Comparison of ENCODE assay signal across 1 cellular context in the genomic region with DNA sequence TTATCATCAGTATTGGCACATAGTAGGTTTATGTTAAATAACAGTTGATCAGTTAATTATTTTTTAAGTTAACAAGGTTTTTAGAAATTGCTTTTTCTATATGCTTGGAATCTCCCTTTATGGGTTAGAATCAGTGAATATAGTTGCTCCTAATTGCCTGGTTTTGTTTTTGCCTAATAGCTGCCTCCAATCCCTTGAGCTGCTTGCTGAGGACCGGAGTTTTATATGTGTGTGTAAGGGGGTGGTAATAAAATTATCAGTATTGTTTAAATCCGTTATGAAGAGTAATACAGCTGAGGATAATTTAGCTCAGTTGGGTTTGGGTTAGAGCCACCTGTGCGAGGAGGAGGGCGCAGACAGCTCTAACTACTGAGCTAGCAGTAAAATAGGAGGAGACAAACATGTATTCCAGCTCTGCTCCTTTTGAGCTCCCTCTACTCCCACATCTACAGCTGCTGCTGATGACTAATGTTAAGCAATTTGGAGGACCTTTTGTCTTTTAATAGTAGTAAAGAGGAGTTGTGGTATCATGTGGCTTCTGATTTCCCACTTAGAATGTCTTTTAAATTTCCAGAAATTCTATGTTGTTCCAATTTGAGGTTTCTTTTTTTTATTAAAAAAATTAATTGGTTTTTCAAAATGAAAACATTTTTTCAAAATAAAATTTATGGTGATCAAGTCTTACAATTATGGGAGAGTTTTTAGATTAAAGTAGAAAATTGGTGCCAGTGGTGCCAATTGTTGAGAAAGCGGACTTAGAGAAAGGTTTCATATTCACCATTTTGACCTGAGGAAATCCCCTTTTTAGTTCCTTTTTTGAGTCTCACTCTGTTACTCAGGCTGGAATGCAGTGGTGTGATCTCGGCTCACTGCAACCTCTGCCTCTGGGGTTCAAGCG.
TF ChIP-seq lines count a peak whose summit lies in the region.

No MANE protein-coding gene starts in this region.

TF ChIP-seq in GM23338, 12 proteins besides CTCF, POLR2A, EP300 and RAD21 (continued from another document):
- TF ChIP-seq ZNF331 (CRISPR knock-in tag; IDR thresholded peaks at IDR 0.05; ENCODE audit: low read depth) (no peak), EZH2phosphoT487 (IDR thresholded peaks at IDR 0.05; ENCODE audit: unreplicated experiment) (no peak), STAT1 (IDR thresholded peaks at IDR 0.05; ENCODE audit: unreplicated experiment) (no peak), CREB1 (CRISPR knock-in tag; IDR thresholded peaks at IDR 0.05; ENCODE audit: low read depth) (no peak), POLR2AphosphoS5 (IDR thresholded peaks at IDR 0.05; ENCODE audit: low read depth) (no peak), ZNF114 (CRISPR knock-in tag; IDR thresholded peaks at IDR 0.05) (no peak)
- TF ChIP-seq, protein P1, sequence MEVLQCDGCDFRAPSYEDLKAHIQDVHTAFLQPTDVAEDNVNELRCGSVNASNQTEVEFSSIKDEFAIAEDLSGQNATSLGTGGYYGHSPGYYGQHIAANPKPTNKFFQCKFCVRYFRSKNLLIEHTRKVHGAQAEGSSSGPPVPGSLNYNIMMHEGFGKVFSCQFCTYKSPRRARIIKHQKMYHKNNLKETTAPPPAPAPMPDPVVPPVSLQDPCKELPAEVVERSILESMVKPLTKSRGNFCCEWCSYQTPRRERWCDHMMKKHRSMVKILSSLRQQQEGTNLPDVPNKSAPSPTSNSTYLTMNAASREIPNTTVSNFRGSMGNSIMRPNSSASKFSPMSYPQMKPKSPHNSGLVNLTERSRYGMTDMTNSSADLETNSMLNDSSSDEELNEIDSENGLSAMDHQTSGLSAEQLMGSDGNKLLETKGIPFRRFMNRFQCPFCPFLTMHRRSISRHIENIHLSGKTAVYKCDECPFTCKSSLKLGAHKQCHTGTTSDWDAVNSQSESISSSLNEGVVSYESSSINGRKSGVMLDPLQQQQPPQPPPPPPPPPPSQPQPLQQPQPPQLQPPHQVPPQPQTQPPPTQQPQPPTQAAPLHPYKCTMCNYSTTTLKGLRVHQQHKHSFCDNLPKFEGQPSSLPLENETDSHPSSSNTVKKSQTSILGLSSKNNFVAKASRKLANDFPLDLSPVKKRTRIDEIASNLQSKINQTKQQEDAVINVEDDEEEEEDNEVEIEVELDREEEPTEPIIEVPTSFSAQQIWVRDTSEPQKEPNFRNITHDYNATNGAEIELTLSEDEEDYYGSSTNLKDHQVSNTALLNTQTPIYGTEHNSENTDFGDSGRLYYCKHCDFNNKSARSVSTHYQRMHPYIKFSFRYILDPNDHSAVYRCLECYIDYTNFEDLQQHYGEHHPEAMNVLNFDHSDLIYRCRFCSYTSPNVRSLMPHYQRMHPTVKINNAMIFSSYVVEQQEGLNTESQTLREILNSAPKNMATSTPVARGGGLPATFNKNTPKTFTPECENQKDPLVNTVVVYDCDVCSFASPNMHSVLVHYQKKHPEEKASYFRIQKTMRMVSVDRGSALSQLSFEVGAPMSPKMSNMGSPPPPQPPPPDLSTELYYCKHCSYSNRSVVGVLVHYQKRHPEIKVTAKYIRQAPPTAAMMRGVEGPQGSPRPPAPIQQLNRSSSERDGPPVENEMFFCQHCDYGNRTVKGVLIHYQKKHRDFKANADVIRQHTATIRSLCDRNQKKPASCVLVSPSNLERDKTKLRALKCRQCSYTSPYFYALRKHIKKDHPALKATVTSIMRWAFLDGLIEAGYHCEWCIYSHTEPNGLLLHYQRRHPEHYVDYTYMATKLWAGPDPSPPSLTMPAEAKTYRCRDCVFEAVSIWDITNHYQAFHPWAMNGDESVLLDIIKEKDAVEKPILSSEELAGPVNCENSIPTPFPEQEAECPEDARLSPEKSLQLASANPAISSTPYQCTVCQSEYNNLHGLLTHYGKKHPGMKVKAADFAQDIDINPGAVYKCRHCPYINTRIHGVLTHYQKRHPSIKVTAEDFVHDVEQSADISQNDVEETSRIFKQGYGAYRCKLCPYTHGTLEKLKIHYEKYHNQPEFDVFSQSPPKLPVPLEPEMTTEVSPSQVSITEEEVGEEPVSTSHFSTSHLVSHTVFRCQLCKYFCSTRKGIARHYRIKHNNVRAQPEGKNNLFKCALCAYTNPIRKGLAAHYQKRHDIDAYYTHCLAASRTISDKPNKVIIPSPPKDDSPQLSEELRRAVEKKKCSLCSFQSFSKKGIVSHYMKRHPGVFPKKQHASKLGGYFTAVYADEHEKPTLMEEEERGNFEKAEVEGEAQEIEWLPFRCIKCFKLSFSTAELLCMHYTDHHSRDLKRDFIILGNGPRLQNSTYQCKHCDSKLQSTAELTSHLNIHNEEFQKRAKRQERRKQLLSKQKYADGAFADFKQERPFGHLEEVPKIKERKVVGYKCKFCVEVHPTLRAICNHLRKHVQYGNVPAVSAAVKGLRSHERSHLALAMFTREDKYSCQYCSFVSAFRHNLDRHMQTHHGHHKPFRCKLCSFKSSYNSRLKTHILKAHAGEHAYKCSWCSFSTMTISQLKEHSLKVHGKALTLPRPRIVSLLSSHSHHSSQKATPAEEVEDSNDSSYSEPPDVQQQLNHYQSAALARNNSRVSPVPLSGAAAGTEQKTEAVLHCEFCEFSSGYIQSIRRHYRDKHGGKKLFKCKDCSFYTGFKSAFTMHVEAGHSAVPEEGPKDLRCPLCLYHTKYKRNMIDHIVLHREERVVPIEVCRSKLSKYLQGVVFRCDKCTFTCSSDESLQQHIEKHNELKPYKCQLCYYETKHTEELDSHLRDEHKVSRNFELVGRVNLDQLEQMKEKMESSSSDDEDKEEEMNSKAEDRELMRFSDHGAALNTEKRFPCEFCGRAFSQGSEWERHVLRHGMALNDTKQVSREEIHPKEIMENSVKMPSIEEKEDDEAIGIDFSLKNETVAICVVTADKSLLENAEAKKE (CRISPR knock-in tag; IDR thresholded peaks at IDR 0.05): no peak
